Comparison of ENCODE assay signal across 1 cellular context in genomic region chr9:99369327-99369722, GRCh38.
TF ChIP-seq lines count a peak whose summit lies in the region.

No MANE protein-coding gene starts in this region.

TF ChIP-seq in IMR-90, 13 proteins besides CTCF, POLR2A, EP300 and RAD21 (continued from another document):
- TF ChIP-seq USF2 (IDR thresholded peaks at IDR 0.05; ENCODE audit: low read depth, low read length) (no peak), MAZ (IDR thresholded peaks at IDR 0.05; ENCODE audit: borderline replicate concordance, low read depth, low read length) (no peak), BHLHE40 (IDR thresholded peaks at IDR 0.05; ENCODE audit: low read depth, low read length) (no peak), MXI1 (IDR thresholded peaks at IDR 0.05; ENCODE audit: borderline replicate concordance, low read depth, low read length) (no peak), CHD1 (IDR thresholded peaks at IDR 0.05; ENCODE audit: low read depth, low read length) (no peak)
- TF ChIP-seq, protein P1, sequence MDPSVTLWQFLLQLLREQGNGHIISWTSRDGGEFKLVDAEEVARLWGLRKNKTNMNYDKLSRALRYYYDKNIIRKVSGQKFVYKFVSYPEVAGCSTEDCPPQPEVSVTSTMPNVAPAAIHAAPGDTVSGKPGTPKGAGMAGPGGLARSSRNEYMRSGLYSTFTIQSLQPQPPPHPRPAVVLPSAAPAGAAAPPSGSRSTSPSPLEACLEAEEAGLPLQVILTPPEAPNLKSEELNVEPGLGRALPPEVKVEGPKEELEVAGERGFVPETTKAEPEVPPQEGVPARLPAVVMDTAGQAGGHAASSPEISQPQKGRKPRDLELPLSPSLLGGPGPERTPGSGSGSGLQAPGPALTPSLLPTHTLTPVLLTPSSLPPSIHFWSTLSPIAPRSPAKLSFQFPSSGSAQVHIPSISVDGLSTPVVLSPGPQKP (IDR thresholded peaks at IDR 0.05; ENCODE audit: borderline replicate concordance, low read depth, low read length): no peak
